9 cellular contexts compared by ENCODE assay signal in the genomic region with DNA sequence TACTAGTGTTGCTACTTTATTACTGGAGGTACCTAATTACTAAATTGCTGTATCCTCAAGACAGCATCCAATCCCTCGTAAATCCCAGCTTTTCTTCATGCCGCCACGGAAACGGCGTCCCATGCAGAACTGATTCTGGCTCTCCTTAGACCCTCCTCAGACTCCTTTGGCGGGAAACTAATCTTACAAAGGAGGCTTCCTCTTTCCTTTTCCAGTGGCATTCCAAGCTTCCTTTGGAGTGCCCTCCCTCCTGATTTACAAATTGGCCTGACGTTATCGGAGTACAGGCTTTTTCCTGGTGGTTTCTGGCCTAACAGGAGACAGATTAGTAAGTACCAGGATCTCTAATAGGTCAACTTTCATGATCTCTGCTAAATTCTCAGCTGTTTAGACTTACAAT. TPM values are rescaled to one million over a fixed set of nuclear protein-coding genes. Genes with fewer than 3 reads are reported as not detected.
DNase-seq lines count a peak whose midpoint lies in the region; ATAC-seq and TF ChIP-seq lines count a peak whose summit lies in the region.
"Had no signal": no experiment of that assay in that cellular context is flagged by ENCODE, and none has a peak within 500 bp of the region (broad histone marks: within the 10 kb centered on the region; RNA-seq: fewer than 3 reads in every experiment).

No MANE protein-coding gene starts in this region.

- intact Hi-C loops in spleen (cut with DNase I; ENCODE audit: low total_unique reads): no loop called here

- no peaks in the 10 kb centered on the region for H3K27me3 ChIP-seq in spleen (replicated peaks in 1 of 7)

- peaks cover 32% of the 10 kb centered on the region for H3K4me1 Mint-ChIP-seq in activated T-cell treated with anti-CD3 and anti-CD28 coated beads, Interleukin-2, amount 50 U/mL, for 24 hours (ENCODE audit: low read depth)
- H3K4me1 Mint-ChIP-seq in T-helper 17 cell: peaks cover 25% of the 10 kb centered on the region

- peaks cover 8 to 46% (median 33%) of the 10 kb centered on the region in 6 donors for H3K4me1 ChIP-seq in spleen

- H3K27ac Mint-ChIP-seq in activated T-cell treated with anti-CD3 and anti-CD28 coated beads, Interleukin-2, amount 50 U/mL, for 24 hours: no peak overlapping the region
- H3K27ac Mint-ChIP-seq in T-helper 17 cell: peak overlapping the region; percentile 94

- no peak for TF ChIP-seq POLR2A in spleen (IDR thresholded peaks at IDR 0.05)

- H3K27ac ChIP-seq in spleen: peak overlapping the region; percentile 93 to 99 (median 98)

- peak overlapping the region; percentile 99 for H3K4me3 Mint-ChIP-seq in activated T-cell treated with anti-CD3 and anti-CD28 coated beads, Interleukin-2, amount 50 U/mL, for 24 hours
- no peak overlapping the region for H3K4me3 Mint-ChIP-seq in T-helper 17 cell

- peak overlapping the region in 4 of 8 donors; percentile 63 to 90 (median 64) for H3K4me3 ChIP-seq in spleen

- H3K9me3 ChIP-seq in T-helper 17 cell (ENCODE audit: control insufficient read depth, low read length, poor library complexity, severe bottlenecking) (no peaks in the 10 kb centered on the region), spleen (no peaks in the 10 kb centered on the region)

- ATAC-seq in T-helper 17 cell (no peak), GM18520 (IDR thresholded peaks at IDR 0.05; ENCODE audit: unreplicated experiment) (no peak), GM21529 (IDR thresholded peaks at IDR 0.05; ENCODE audit: unreplicated experiment) (no peak)

- H3K27me3 Mint-ChIP-seq in activated T-cell treated with anti-CD3 and anti-CD28 coated beads, Interleukin-2, amount 50 U/mL, for 24 hours: no peaks in the 10 kb centered on the region
- H3K27me3 Mint-ChIP-seq in T-helper 17 cell: peaks cover 1% of the 10 kb centered on the region

- DNase-seq in activated T-cell treated with anti-CD3 and anti-CD28 coated beads, Interleukin-2, amount 50 U/mL, for 24 hours: no peak
- DNase-seq in activated T-cell treated with anti-CD3 and anti-CD28 coated beads for 4 hours (no peak), T-helper 17 cell (no peak), iPS DF 4.7 (ENCODE audit: extremely low read depth, low spot score) (peak; percentile 71), spleen (peak; percentile 62), HuH-7.5 (ENCODE audit: low spot score) (no peak)
- DNase-seq: C1 segment of cervical spinal cord had no signal

- H3K36me3 Mint-ChIP-seq in activated T-cell treated with anti-CD3 and anti-CD28 coated beads, Interleukin-2, amount 50 U/mL, for 24 hours (ENCODE audit: low read depth): peaks cover 18% of the 10 kb centered on the region
- H3K36me3 Mint-ChIP-seq in T-helper 17 cell (ENCODE audit: low read depth): no peaks in the 10 kb centered on the region

- no peaks in the 10 kb centered on the region for H3K9me3 Mint-ChIP-seq in activated T-cell treated with anti-CD3 and anti-CD28 coated beads, Interleukin-2, amount 50 U/mL, for 24 hours

- TF ChIP-seq CTCF in spleen (IDR thresholded peaks at IDR 0.05 in 8 of 11, conservative IDR thresholded peaks at IDR 0.05 in 3 of 11): no peak

- 62 to 83% (median 68%) methylated on average over 8 of the region's 8 CpGs for WGBS in spleen, 5 donors

- no peaks in the 10 kb centered on the region for H3K36me3 ChIP-seq in spleen

RNA-seq across cellular contexts. Expression of a gene that starts 1.4 kb away (rescaled TPM):
- 10 to 100 TPM; 40.7 to 48.0 TPM for total RNA-seq in T-helper 17 cell
- total RNA-seq in spleen: 10 to 100 TPM; 37.9 to 69.4 (median 49.7) TPM
- 10 to 100 TPM; 10.1 to 13.4 (median 12.5) TPM for polyA plus RNA-seq in spleen

Comparison
In these comparisons a context has a peak if more than half of its experiments do, and no peak if none do; other contexts are left out.
1. DNase-seq: peak in iPS DF 4.7 (single experiment) and spleen (single experiment); none in activated T-cell treated with anti-CD3 and anti-CD28 coated beads, Interleukin-2, amount 50 U/mL, for 24 hours (single experiment), activated T-cell treated with anti-CD3 and anti-CD28 coated beads for 4 hours (single experiment), T-helper 17 cell (0 of 3) and HuH-7.5 (single experiment).